12 cellular contexts compared by ENCODE assay signal in the genomic region with DNA sequence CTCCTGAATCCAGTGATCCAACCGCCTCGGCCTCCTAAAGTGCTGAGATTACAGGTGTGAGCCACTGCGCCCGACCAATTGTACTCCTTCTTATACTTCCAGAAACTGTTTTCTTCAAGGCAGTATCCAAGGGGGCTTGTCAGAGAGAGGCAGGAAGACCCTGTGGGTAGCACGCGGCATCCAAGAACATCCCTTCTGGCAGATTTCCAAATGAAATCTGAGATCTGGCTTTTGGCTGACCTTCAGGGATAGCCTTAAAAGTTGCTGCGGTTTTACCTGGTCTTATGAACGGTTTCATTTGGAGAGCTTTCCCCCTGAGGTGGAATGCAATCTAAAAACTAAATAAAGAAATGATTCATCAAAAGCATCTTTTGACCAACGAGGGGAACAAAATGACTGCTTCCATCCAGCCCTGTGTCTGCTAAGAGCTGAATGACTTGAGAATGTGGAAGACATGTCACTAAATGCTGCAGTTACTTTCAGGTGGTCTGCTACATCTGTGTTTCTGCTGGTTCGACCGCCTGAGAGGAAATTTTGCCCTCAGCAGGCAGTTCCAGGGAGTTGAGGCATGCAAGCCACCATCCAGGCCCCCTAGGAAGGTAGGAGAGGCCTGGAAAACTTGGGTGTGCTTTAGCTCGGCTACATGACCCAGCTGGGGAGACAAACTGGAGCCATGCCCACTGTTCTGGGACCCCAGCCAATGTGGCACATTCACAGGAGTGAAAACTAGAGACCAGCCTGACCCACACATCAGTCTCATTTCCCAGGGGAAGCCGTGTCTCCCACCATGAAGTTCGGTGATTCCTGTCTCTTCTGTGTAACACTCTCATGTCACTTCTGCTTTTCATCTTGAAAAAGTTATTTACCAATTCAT.
DNase-seq lines count a peak whose midpoint lies in the region; ATAC-seq, FAIRE-seq and TF ChIP-seq lines count a peak whose summit lies in the region.
"Had no signal": no experiment of that assay in that cellular context is flagged by ENCODE, and none has a peak within 500 bp of the region (broad histone marks: within the 10 kb centered on the region; RNA-seq: fewer than 3 reads in every experiment).

No MANE protein-coding gene starts in this region.

- H2AFZ ChIP-seq in astrocyte (ENCODE audit: low read depth, low read length) (peak overlapping the region; percentile 37), MM.1S (ENCODE audit: low read length) (no peak overlapping the region)

- H3K27ac Mint-ChIP-seq in astrocyte (ENCODE audit: unreplicated experiment), result no peak overlapping the region
- H3K27ac Mint-ChIP-seq: dendritic cell treated with granulocyte-macrophage colony-stimulating factor and Interleukin-4, amounts not matched to agents 40 ng/mL and 50 ng/mL, for 4 days had no signal

- H3K36me3 Mint-ChIP-seq in astrocyte (ENCODE audit: low read depth, unreplicated experiment), result peaks cover 2% of the 10 kb centered on the region

- peak; percentile 60 for ATAC-seq in GM18858 (IDR thresholded peaks at IDR 0.05; ENCODE audit: unreplicated experiment)
- ATAC-seq in HG02884 (IDR thresholded peaks at IDR 0.05; ENCODE audit: unreplicated experiment), result peak; percentile 78
- ATAC-seq in foreskin keratinocyte, result no peak

- H3K27ac ChIP-seq in astrocyte (ENCODE audit: low read depth, low read length), result no peak overlapping the region
- H3K27ac ChIP-seq in MM.1S (ENCODE audit: low read length), result no peak overlapping the region
- no peak overlapping the region for H3K27ac ChIP-seq in foreskin keratinocyte
- H3K27ac ChIP-seq: skin epidermis had no signal

- H3K4me3 ChIP-seq in astrocyte (ENCODE audit: insufficient read depth, low read depth, low read length) (no peak overlapping the region), MM.1S (ENCODE audit: low read length) (no peak overlapping the region)
- H3K4me3 ChIP-seq: skin epidermis had no signal

- H3F3A ChIP-seq in MM.1S (ENCODE audit: insufficient read depth, low read length), result no peaks in the 10 kb centered on the region

- H4K20me1 ChIP-seq in astrocyte (ENCODE audit: insufficient read depth, low read length), result no peaks in the 10 kb centered on the region
- H4K20me1 ChIP-seq in MM.1S (ENCODE audit: insufficient read depth, low read length), result no peaks in the 10 kb centered on the region

- H3K4me3 Mint-ChIP-seq in astrocyte (ENCODE audit: unreplicated experiment), result no peak overlapping the region
- H3K4me3 Mint-ChIP-seq: dendritic cell treated with granulocyte-macrophage colony-stimulating factor and Interleukin-4, amounts not matched to agents 40 ng/mL and 50 ng/mL, for 4 days had no signal

- no peaks in the 10 kb centered on the region for H3K9me2 ChIP-seq in MM.1S (replicated peaks; ENCODE audit: insufficient read depth, low read length)

- DNase-seq in DMS 273 treated with DMSO at 0.1 percent for 48 hours (lab: John Stamatoyannopoulos, UW) (peak; percentile 37), astrocyte (ENCODE audit: low read depth) (no peak), MM.1S (no peak), kidney glomerular epithelial cell (lab: John Stamatoyannopoulos, UW) (no peak), NCI-H2107 treated with DMSO at 0.1 percent for 48 hours (lab: John Stamatoyannopoulos, UW; ENCODE audit: unreplicated experiment) (no peak), foreskin keratinocyte (no peak)
- DNase-seq: NCI-H524 treated with DMSO at 0.1 percent for 48 hours; stimulated activated naive CD4-positive, alpha-beta T cell treated with Interleukin-2 at 50 U/mL for 16 hours had no signal

- TF ChIP-seq CTCF in astrocyte (IDR thresholded peaks at IDR 0.05; ENCODE audit: insufficient read depth, low read depth, low read length), result no peak
- TF ChIP-seq CTCF in MM.1S (IDR thresholded peaks at IDR 0.05; ENCODE audit: low read length), result no peak
- no peak for TF ChIP-seq CTCF in foreskin keratinocyte (conservative IDR thresholded peaks at IDR 0.05)

- H3K9ac ChIP-seq in astrocyte (ENCODE audit: low read length) (no peak overlapping the region), MM.1S (ENCODE audit: low read length) (no peak overlapping the region)

- no peak overlapping the region for H3K4me2 ChIP-seq in astrocyte (ENCODE audit: low read length)
- no peak overlapping the region for H3K4me2 ChIP-seq in MM.1S (ENCODE audit: low read depth, low read length)

- FAIRE-seq in astrocyte (lab: Jason Lieb, UNC), result no peak

- H3K9me3 ChIP-seq in astrocyte (ENCODE audit: insufficient read depth, low read depth, low read length), result no peaks in the 10 kb centered on the region
- no peaks in the 10 kb centered on the region for H3K9me3 ChIP-seq in MM.1S (replicated peaks; ENCODE audit: insufficient read depth, low read length)

- no peaks in the 10 kb centered on the region for H3K9me3 Mint-ChIP-seq in astrocyte (ENCODE audit: unreplicated experiment)
- H3K9me3 Mint-ChIP-seq: dendritic cell treated with granulocyte-macrophage colony-stimulating factor and Interleukin-4, amounts not matched to agents 40 ng/mL and 50 ng/mL, for 4 days had no signal

- H3K27me3 Mint-ChIP-seq in astrocyte (ENCODE audit: low read depth, unreplicated experiment), result peaks cover 2% of the 10 kb centered on the region
- H3K27me3 Mint-ChIP-seq: dendritic cell treated with granulocyte-macrophage colony-stimulating factor and Interleukin-4, amounts not matched to agents 40 ng/mL and 50 ng/mL, for 4 days had no signal

- H3K27me3 ChIP-seq in astrocyte (ENCODE audit: insufficient read depth, low read length) (no peaks in the 10 kb centered on the region), MM.1S (replicated peaks; ENCODE audit: insufficient read depth, low read length) (no peaks in the 10 kb centered on the region), foreskin keratinocyte (peaks cover 3% of the 10 kb centered on the region)

- H3K36me3 ChIP-seq in astrocyte (ENCODE audit: insufficient read depth, low read length), result no peaks in the 10 kb centered on the region
- H3K36me3 ChIP-seq in MM.1S (replicated peaks; ENCODE audit: insufficient read depth, low read length), result no peaks in the 10 kb centered on the region

- H3K4me1 Mint-ChIP-seq in astrocyte (ENCODE audit: low read depth, unreplicated experiment), result peaks cover 4% of the 10 kb centered on the region

- no peaks in the 10 kb centered on the region for H3K79me2 ChIP-seq in astrocyte (ENCODE audit: insufficient read depth, low read length)
- H3K79me2 ChIP-seq in MM.1S (ENCODE audit: low read length), result no peaks in the 10 kb centered on the region

- H3K4me1 ChIP-seq in astrocyte (ENCODE audit: insufficient read depth, low read length), result peaks cover 7% of the 10 kb centered on the region
- peaks cover 10% of the 10 kb centered on the region for H3K4me1 ChIP-seq in MM.1S (ENCODE audit: low read length)
- no peaks in the 10 kb centered on the region for H3K4me1 ChIP-seq in foreskin keratinocyte
